Comparison of ENCODE assay signal across 9 cellular contexts in the genomic region with DNA sequence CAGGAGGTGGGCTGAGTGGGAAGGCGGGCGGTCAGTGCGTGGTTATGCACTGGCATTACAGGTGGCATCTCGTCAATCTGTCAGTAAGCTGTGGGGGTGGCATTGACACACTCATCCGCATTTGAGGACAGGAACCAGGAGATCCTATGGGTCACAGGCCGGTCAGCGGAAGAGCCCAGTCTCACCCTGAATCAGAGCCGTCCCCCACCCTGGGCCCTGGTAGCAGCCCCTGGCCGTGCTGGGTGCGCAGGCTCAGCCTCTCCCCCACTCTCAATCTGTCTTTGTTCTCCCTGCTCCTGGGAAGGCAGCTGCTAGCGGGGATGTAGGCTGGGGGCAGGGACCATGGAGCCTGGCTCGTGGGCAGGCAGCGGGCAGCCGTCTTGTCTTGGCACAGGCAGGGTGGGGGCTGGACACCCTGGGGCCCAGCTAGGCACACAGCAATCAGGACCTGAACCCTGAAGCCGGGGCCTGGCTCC. TPM values are rescaled to one million over a fixed set of nuclear protein-coding genes. Genes with fewer than 3 reads are reported as not detected.
A peak's percentile ranks its signal among the peaks of the same experiment; 100 is the strongest.
DNase-seq lines count a peak whose midpoint lies in the region; ATAC-seq and TF ChIP-seq lines count a peak whose summit lies in the region.
"Had no signal": no experiment of that assay in that cellular context is flagged by ENCODE, and none has a peak within 500 bp of the region (broad histone marks: within the 10 kb centered on the region; RNA-seq: fewer than 3 reads in every experiment).

No MANE protein-coding gene starts in this region.

- peaks cover 85 to 100% (median 96%) of the 10 kb centered on the region in 11 experiments for H4K20me1 ChIP-seq in BLaER1 treated with 17β-estradiol and CSF1 and Interleukin-3, amounts not matched to agents 10 nM and 100 nM

- peak overlapping the region in 7 of 10 experiments; percentile 14 to 53 (median 40); a peak in 11 of 20 replicates for H3K4me3 ChIP-seq in BLaER1 treated with 17β-estradiol and CSF1 and Interleukin-3, amounts not matched to agents 10 nM and 100 nM
- H3K4me3 ChIP-seq: prostate gland had no signal

- H3K9ac ChIP-seq in BLaER1 treated with 17β-estradiol and CSF1 and Interleukin-3, amounts not matched to agents 10 nM and 100 nM: peak overlapping the region; percentile 59 to 98 (median 94)

- peaks cover 88 to 95% (median 93%) of the 10 kb centered on the region in 10 experiments for H3K4me1 ChIP-seq in BLaER1 treated with 17β-estradiol and CSF1 and Interleukin-3, amounts not matched to agents 10 nM and 100 nM

- H3K9me3 Mint-ChIP-seq in chondrocyte (ENCODE audit: low read depth): no peaks in the 10 kb centered on the region
- no peaks in the 10 kb centered on the region for H3K9me3 Mint-ChIP-seq in neural crest cell

- no peaks in the 10 kb centered on the region for H3K9me3 ChIP-seq in BLaER1 treated with 17β-estradiol and CSF1 and Interleukin-3, amounts not matched to agents 10 nM and 100 nM (replicated peaks in 1 of 11)
- H3K9me3 ChIP-seq: prostate gland had no signal

- H3K27me3 Mint-ChIP-seq in chondrocyte (ENCODE audit: low read depth) (no peaks in the 10 kb centered on the region), neural crest cell (ENCODE audit: low read depth) (no peaks in the 10 kb centered on the region)

- peaks cover 68% of the 10 kb centered on the region for H3K4me1 Mint-ChIP-seq in chondrocyte (ENCODE audit: low read depth)
- peaks cover 16% of the 10 kb centered on the region for H3K4me1 Mint-ChIP-seq in neural crest cell

- H3K36me3 Mint-ChIP-seq in chondrocyte (ENCODE audit: low read depth): peaks cover 5% of the 10 kb centered on the region
- no peaks in the 10 kb centered on the region for H3K36me3 Mint-ChIP-seq in neural crest cell (ENCODE audit: low read depth)

- H3K4me2 ChIP-seq in BLaER1 treated with 17β-estradiol and CSF1 and Interleukin-3, amounts not matched to agents 10 nM and 100 nM: peak overlapping the region; percentile 96 to 100 (median 100)

- H3K36me3 ChIP-seq in BLaER1 treated with 17β-estradiol and CSF1 and Interleukin-3, amounts not matched to agents 10 nM and 100 nM: peaks cover 24 to 72% (median 51%) of the 10 kb centered on the region in 11 experiments; a peak in 21 of 22 replicates
- H3K36me3 ChIP-seq: prostate gland had no signal

- in situ Hi-C loops in GM13976 (cut with MboI; ENCODE audit: low sequenced_read_pairs, unreplicated experiment): no loop called here

- DNase-seq in NCI-H1105 (lab: John Stamatoyannopoulos, UW): peak; percentile 58
- DNase-seq in chondrocyte (ENCODE audit: low spot score): no peak
- no peak for DNase-seq in neural crest cell (ENCODE audit: low read depth, low spot score)
- DNase-seq in GM13976 (ENCODE audit: low spot score): no peak
- DNase-seq in stimulated activated CD4-positive, alpha-beta T cell treated with anti-CD3 and anti-CD28 coated beads, Interleukin-4, amount 100 ng/mL, for 1 hour: no peak

- H3K27me3 ChIP-seq in BLaER1 treated with 17β-estradiol and CSF1 and Interleukin-3, amounts not matched to agents 10 nM and 100 nM: no peaks in the 10 kb centered on the region

- ATAC-seq in HG03135 (IDR thresholded peaks at IDR 0.05; ENCODE audit: unreplicated experiment) (no peak), GM21528 (IDR thresholded peaks at IDR 0.05; ENCODE audit: low FRiP score, unreplicated experiment) (no peak)

- TF ChIP-seq CTCF in chondrocyte (IDR thresholded peaks at IDR 0.05) (no peak), neural crest cell (conservative IDR thresholded peaks at IDR 0.05) (no peak), GM13976 (IDR thresholded peaks at IDR 0.05; ENCODE audit: borderline replicate concordance, control extremely low read depth, extremely low read depth, insufficient read depth, missing control alignments) (no peak)

- H3K4me3 Mint-ChIP-seq in chondrocyte (ENCODE audit: unreplicated experiment) (peak overlapping the region; percentile 41), neural crest cell (no peak overlapping the region)

- H3K27ac Mint-ChIP-seq in chondrocyte (ENCODE audit: unreplicated experiment) (peak overlapping the region; percentile 57), neural crest cell (ENCODE audit: unreplicated experiment) (peak overlapping the region; percentile 81)

- peak overlapping the region; percentile 20 to 93 (median 74); a peak in 20 of 22 replicates for H3K27ac ChIP-seq in BLaER1 treated with 17β-estradiol and CSF1 and Interleukin-3, amounts not matched to agents 10 nM and 100 nM

RNA-seq across cellular contexts. Expression of gene INF2, which starts 5.1 kb away (rescaled TPM):
- total RNA-seq in chondrocyte: 117 to 152 TPM (median 121 TPM) in 3 replicates
- 60.6 and 61.7 TPM in 2 replicates for total RNA-seq in neural crest cell

RNA-seq across cellular contexts. Expression of gene ADSS1, which starts 29.5 kb away (rescaled TPM):
- 7.1 to 9.9 TPM (median 7.9 TPM) in 3 replicates for total RNA-seq in chondrocyte
- total RNA-seq in neural crest cell: 4.4 and 5.0 TPM in 2 replicates

RNA-seq across cellular contexts. Expression of gene SIVA1, which starts 58.4 kb away (rescaled TPM):
- total RNA-seq in chondrocyte (47.0 to 54.9 TPM (median 47.4 TPM) in 3 replicates), neural crest cell (109 and 121 TPM in 2 replicates)
